8 cellular contexts compared by ENCODE assay signal in the genomic region with DNA sequence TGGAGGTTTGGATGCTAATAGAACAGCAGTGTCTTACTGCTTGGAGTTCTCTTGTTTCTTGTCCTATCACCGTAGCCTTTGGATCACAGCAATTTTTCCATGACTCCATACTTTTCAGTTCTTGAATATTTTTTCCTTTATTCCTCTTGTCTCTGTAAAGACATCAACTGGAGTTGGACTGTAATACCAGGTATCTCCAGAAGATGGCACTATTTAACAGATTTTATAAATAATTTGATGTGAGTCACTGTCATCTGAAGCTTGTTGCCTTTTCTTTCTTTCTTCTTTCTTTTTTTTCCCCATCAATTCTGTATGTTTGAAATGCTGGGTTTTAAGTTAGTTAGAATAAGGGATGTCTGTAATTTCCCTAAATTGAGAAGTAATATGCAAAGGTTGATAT. TPM values are rescaled to one million over a fixed set of nuclear protein-coding genes. Genes with fewer than 3 reads are reported as not detected.
DNase-seq lines count a peak whose midpoint lies in the region; ATAC-seq and TF ChIP-seq lines count a peak whose summit lies in the region.

No MANE protein-coding gene starts in this region.

- H3K4me1 Mint-ChIP-seq in chondrocyte (ENCODE audit: low read depth) (no peaks in the 10 kb centered on the region), naive B cell (no peaks in the 10 kb centered on the region)

- no peak for DNase-seq in heart left ventricle
- no peak for DNase-seq in left ventricle myocardium superior
- peak; percentile 49 for DNase-seq in NCI-H2227 treated with DMSO at 0.1 percent for 48 hours (lab: John Stamatoyannopoulos, UW)
- no peak for DNase-seq in chondrocyte (ENCODE audit: low spot score)
- DNase-seq in naive B cell: peak; percentile 14
- DNase-seq in substantia nigra (lab: John Stamatoyannopoulos, UW): no peak

- no peaks in the 10 kb centered on the region for H3K4me1 ChIP-seq in heart left ventricle

- no peaks in the 10 kb centered on the region for H3K27me3 Mint-ChIP-seq in chondrocyte (ENCODE audit: low read depth)
- H3K27me3 Mint-ChIP-seq in naive B cell: no peaks in the 10 kb centered on the region

- no peaks in the 10 kb centered on the region for H3K27me3 ChIP-seq in heart left ventricle

- H3K27ac ChIP-seq in heart left ventricle: no peak overlapping the region
- no peak overlapping the region for H3K27ac ChIP-seq in substantia nigra (ENCODE audit: low read depth, low read length, poor library complexity, severe bottlenecking)

- TF ChIP-seq POLR2A in heart left ventricle (IDR thresholded peaks at IDR 0.05): no peak

- no peaks in the 10 kb centered on the region for H3K9me3 ChIP-seq in heart left ventricle

- H3K36me3 Mint-ChIP-seq in chondrocyte (ENCODE audit: low read depth) (no peaks in the 10 kb centered on the region), naive B cell (no peaks in the 10 kb centered on the region)

- TF ChIP-seq CTCF in heart left ventricle (IDR thresholded peaks at IDR 0.05) (peak; percentile 40 to 67 (median 58)), chondrocyte (IDR thresholded peaks at IDR 0.05) (peak; percentile 89)

- intact Hi-C loops in heart left ventricle (cut with DNase I): loop anchor here in 6 of 10 donors (5.0 to 10.0 kb wide), 5 partner anchors 268 to 423 kb away; no protein-coding TSS in a partner anchor
- intact Hi-C loops in left ventricle myocardium superior (cut with micrococcal nuclease): loop anchor here (10.0 kb wide), 1 partner anchor 271 kb away; no protein-coding TSS in a partner anchor

- H3K27ac Mint-ChIP-seq in chondrocyte (ENCODE audit: unreplicated experiment) (no peak overlapping the region), naive B cell (no peak overlapping the region)

- H3K9me3 Mint-ChIP-seq in chondrocyte (ENCODE audit: low read depth): no peaks in the 10 kb centered on the region
- H3K9me3 Mint-ChIP-seq in naive B cell: no peaks in the 10 kb centered on the region

- no peak overlapping the region for H3K4me3 Mint-ChIP-seq in chondrocyte (ENCODE audit: unreplicated experiment)
- H3K4me3 Mint-ChIP-seq in naive B cell: no peak overlapping the region

- peaks cover 0 to 18% (median 0%) of the 10 kb centered on the region in 9 donors for H3K36me3 ChIP-seq in heart left ventricle

- no peak for ATAC-seq in heart left ventricle
- ATAC-seq in left ventricle myocardium superior: no peak
- no peak for ATAC-seq in naive B cell (ENCODE audit: low read depth in 2 of 2)
- ATAC-seq in HG03439 (IDR thresholded peaks at IDR 0.05; ENCODE audit: unreplicated experiment): no peak
- ATAC-seq in GM18909 (IDR thresholded peaks at IDR 0.05; ENCODE audit: poor library complexity, unreplicated experiment): no peak

- no peak overlapping the region for H3K4me3 ChIP-seq in heart left ventricle

- 55 to 71% (median 58%) methylated on average over 1 of the region's 1 CpG for WGBS in heart left ventricle, 4 donors

RNA-seq across cellular contexts. Expression of a gene that starts 24.1 kb away (rescaled TPM):
- total RNA-seq in heart left ventricle (10 to 100 TPM in 8 of 9 donors, 1 to 10 TPM in 1; 9.2 to 29.5 (median 25.6) TPM), left ventricle myocardium superior (23.9 TPM), chondrocyte (17.3 to 22.4 TPM (median 17.4 TPM) in 3 replicates)
- polyA plus RNA-seq in heart left ventricle (10 to 100 TPM; 25.8 to 35.1 TPM), naive B cell (ENCODE audit: low read depth in 6 of 6) (100 to 1,000 TPM in 2 of 6 donors, 10 to 100 TPM in 4; 85.3 to 148 (median 93.6) TPM)

Comparison
In these comparisons a context has a peak if more than half of its experiments do, and no peak if none do; other contexts are left out.
1. DNase-seq: peak in NCI-H2227 treated with DMSO at 0.1 percent for 48 hours (single experiment) and naive B cell (single experiment); none in heart left ventricle (0 of 5), left ventricle myocardium superior (single experiment), chondrocyte (single experiment) and substantia nigra (0 of 49).